18 cellular contexts compared by ENCODE assay signal in genomic region chr14:55221186-55221585, GRCh38. TPM values are rescaled to one million over a fixed set of nuclear protein-coding genes. Genes with fewer than 3 reads are reported as not detected.
DNase-seq lines count a peak whose midpoint lies in the region; ATAC-seq, FAIRE-seq and TF ChIP-seq lines count a peak whose summit lies in the region.
"Had no signal": no experiment of that assay in that cellular context is flagged by ENCODE, and none has a peak within 500 bp of the region (broad histone marks: within the 10 kb centered on the region; RNA-seq: fewer than 3 reads in every experiment).

No MANE protein-coding gene starts in this region.

- TF ChIP-seq RAD21 in SK-N-SH (IDR thresholded peaks at IDR 0.05; ENCODE audit: low read length) = no peak

- H3F3A ChIP-seq in SK-N-SH (replicated peaks; ENCODE audit: insufficient read depth) = no peaks in the 10 kb centered on the region

- H3K79me2 ChIP-seq in SK-N-SH (ENCODE audit: insufficient read depth) = no peaks in the 10 kb centered on the region

- TF ChIP-seq EP300 in SK-N-SH (IDR thresholded peaks at IDR 0.05; ENCODE audit: borderline replicate concordance in 1 of 2, low read depth in 1 of 2, low read length in 1 of 2) = no peak

- no peak overlapping the region for H3K4me2 ChIP-seq in SK-N-SH

- CTCF ChIA-PET in SK-N-SH (lab: Yijun Ruan, JAX) = no interaction called here
- CTCF ChIA-PET in activated naive CD4-positive, alpha-beta T cell treated with anti-CD3 and anti-CD28 coated beads, Interleukin-2, amount 10 ng/mL, durations not matched to agents 7 days and 5 days (lab: Charles Lee) = no interaction called here

- peaks cover 9% of the 10 kb centered on the region for H3K27me3 Mint-ChIP-seq in activated naive CD4-positive, alpha-beta T cell treated with anti-CD3 and anti-CD28 coated beads, Interleukin-2, amount 10 ng/mL, durations not matched to agents 7 days and 5 days

- intact Hi-C loops in tibial artery (cut with DNase I; ENCODE audit: low total_unique reads) = no loop called here

- H3K9me3 ChIP-seq in SK-N-SH = 0 out of 2 replicates have a peak, but pooled peaks cover 3% of the 10 kb centered on the region
- no peaks in the 10 kb centered on the region for H3K9me3 ChIP-seq in small intestine (ENCODE audit: control insufficient read depth, low read depth)
- H3K9me3 ChIP-seq in tibial artery = peaks cover 0 to 3% (median 0%) of the 10 kb centered on the region in 3 donors
- H3K9me3 ChIP-seq: right lobe of liver had no signal

- no peak overlapping the region for H3K4me3 ChIP-seq in SK-N-SH (ENCODE audit: low read depth in 2 of 2, low read length in 1 of 2)
- H3K4me3 ChIP-seq in small intestine (ENCODE audit: low read depth in 1 of 2, low read length in 2 of 2) = no peak overlapping the region
- no peak overlapping the region for H3K4me3 ChIP-seq in tibial artery
- H3K4me3 ChIP-seq: right lobe of liver, tibial nerve had no signal

- no peak overlapping the region for H3K9ac ChIP-seq in SK-N-SH

- no peak for FAIRE-seq in small intestine (lab: Jason Lieb, UNC)
- FAIRE-seq: D721Med had no signal

- no peaks in the 10 kb centered on the region for H3K36me3 Mint-ChIP-seq in activated naive CD4-positive, alpha-beta T cell treated with anti-CD3 and anti-CD28 coated beads, Interleukin-2, amount 10 ng/mL, durations not matched to agents 7 days and 5 days

- WGBS in SK-N-SH (ENCODE audit: low lambda C conversion rate) = 55% methylated on average over 4 of the region's 4 CpGs
- WGBS in small intestine, 3 donors = 43 to 71% (median 62%) methylated on average over 4 of the region's 4 CpGs

- no peak overlapping the region for H3K27ac Mint-ChIP-seq in activated naive CD4-positive, alpha-beta T cell treated with anti-CD3 and anti-CD28 coated beads, Interleukin-2, amount 10 ng/mL, durations not matched to agents 7 days and 5 days
- H3K27ac Mint-ChIP-seq: nephron had no signal

- H3K4me1 Mint-ChIP-seq in activated naive CD4-positive, alpha-beta T cell treated with anti-CD3 and anti-CD28 coated beads, Interleukin-2, amount 10 ng/mL, durations not matched to agents 7 days and 5 days = no peaks in the 10 kb centered on the region
- H3K4me1 Mint-ChIP-seq: nephron had no signal

- H3K27ac ChIP-seq in SK-N-SH (ENCODE audit: low read depth in 2 of 2, low read length in 1 of 2) (no peak overlapping the region), small intestine (ENCODE audit: low read depth in 1 of 2, low read length in 1 of 2) (no peak overlapping the region), tibial artery (no peak overlapping the region)
- H3K27ac ChIP-seq: 22Rv1, HL-60, right lobe of liver, tibial nerve had no signal

- H4K20me1 ChIP-seq in SK-N-SH (ENCODE audit: insufficient read depth) = no peaks in the 10 kb centered on the region

- DNase-seq in SK-N-SH (no peak), RPMI7951 (ENCODE audit: low read depth) (peak; percentile 49), fibroblast of gingiva (ENCODE audit: low read depth) (peak; percentile 1), small intestine (peak; percentile 10), tibial artery (no peak)
- DNase-seq in activated naive CD4-positive, alpha-beta T cell treated with anti-CD3 and anti-CD28 coated beads, Interleukin-2, amount 10 ng/mL, durations not matched to agents 7 days and 5 days = no peak
- DNase-seq: activated CD4-positive, alpha-beta T cell treated with anti-CD3 and anti-CD28 coated beads, Interleukin-2, amount 50 U/mL, for 4 hours; activated gamma-delta T cell; glutamatergic neuron; right lobe of liver had no signal

- H3K36me3 ChIP-seq in SK-N-SH (replicated peaks in 1 of 2; ENCODE audit: control insufficient read depth in 1 of 2, insufficient read depth in 2 of 2, low read length in 1 of 2) (no peaks in the 10 kb centered on the region), small intestine (ENCODE audit: control insufficient read depth in 2 of 2, insufficient read depth in 2 of 2, low read length in 2 of 2) (no peaks in the 10 kb centered on the region), tibial artery (no peaks in the 10 kb centered on the region)
- H3K36me3 ChIP-seq: right lobe of liver, tibial nerve had no signal

- peaks cover under 1% of the 10 kb centered on the region for H3K9me3 Mint-ChIP-seq in activated naive CD4-positive, alpha-beta T cell treated with anti-CD3 and anti-CD28 coated beads, Interleukin-2, amount 10 ng/mL, durations not matched to agents 7 days and 5 days

- ATAC-seq in SK-N-SH treated with all-trans-retinoic acid at 6 μM for 48 hours (no peak), GM18498 (IDR thresholded peaks at IDR 0.05; ENCODE audit: unreplicated experiment) (no peak)
- ATAC-seq: left lobe of liver, right lobe of liver had no signal

- H3K4me1 ChIP-seq in SK-N-SH (ENCODE audit: control insufficient read depth in 1 of 2, insufficient read depth in 2 of 2, low read depth in 1 of 2, low read length in 1 of 2) = no peaks in the 10 kb centered on the region
- H3K4me1 ChIP-seq in small intestine (ENCODE audit: control insufficient read depth in 2 of 2, insufficient read depth in 1 of 2, low read depth in 1 of 2, low read length in 1 of 2) = no peaks in the 10 kb centered on the region
- H3K4me1 ChIP-seq in tibial artery = no peaks in the 10 kb centered on the region
- H3K4me1 ChIP-seq: right lobe of liver, tibial nerve had no signal

- peak overlapping the region; percentile 35; the same call in 1 of the 2 replicates for H2AFZ ChIP-seq in SK-N-SH (ENCODE audit: low read depth)

- H3K9me2 ChIP-seq in SK-N-SH = no peaks in the 10 kb centered on the region

- POLR2A ChIA-PET in SK-N-SH (lab: Yijun Ruan, JAX) = no interaction called here

- no peak overlapping the region for H3K4me3 Mint-ChIP-seq in activated naive CD4-positive, alpha-beta T cell treated with anti-CD3 and anti-CD28 coated beads, Interleukin-2, amount 10 ng/mL, durations not matched to agents 7 days and 5 days
- H3K4me3 Mint-ChIP-seq: nephron had no signal

- TF ChIP-seq CTCF in SK-N-SH (IDR thresholded peaks at IDR 0.05) (no peak), tibial artery (IDR thresholded peaks at IDR 0.05) (no peak)

- no peaks in the 10 kb centered on the region for H3K27me3 ChIP-seq in SK-N-SH (ENCODE audit: insufficient read depth)
- no peaks in the 10 kb centered on the region for H3K27me3 ChIP-seq in small intestine (ENCODE audit: control insufficient read depth in 2 of 2, insufficient read depth in 2 of 2, low read length in 2 of 2)
- H3K27me3 ChIP-seq in tibial artery = no peaks in the 10 kb centered on the region
- H3K27me3 ChIP-seq: right lobe of liver, tibial nerve had no signal

TF ChIP-seq in SK-N-SH, 30 proteins besides CTCF, POLR2A, EP300 and RAD21 (continues in another document):
- TF ChIP-seq EZH2phosphoT487 (IDR thresholded peaks at IDR 0.05; ENCODE audit: borderline replicate concordance, low read depth) = no peak
- peak; percentile 14; the same call in 1 of the 2 replicates for TF ChIP-seq TCF12 (IDR thresholded peaks at IDR 0.05)
- TF ChIP-seq MXI1 (IDR thresholded peaks at IDR 0.05; ENCODE audit: low read depth, low read length) = no peak
- TF ChIP-seq FOXM1 (IDR thresholded peaks at IDR 0.05; ENCODE audit: low read depth) = no peak

TF ChIP-seq in SK-N-SH treated with all-trans-retinoic acid at 6 μM for 48 hours, 23 proteins besides CTCF, POLR2A, EP300 and RAD21:
- TF ChIP-seq PPARA (CRISPR knock-in tag; IDR thresholded peaks at IDR 0.05; ENCODE audit: borderline replicate concordance) (no peak), TCF4 (CRISPR knock-in tag; IDR thresholded peaks at IDR 0.05; ENCODE audit: borderline replicate concordance) (no peak), ESRRG (CRISPR knock-in tag; IDR thresholded peaks at IDR 0.05) (no peak), OSR1 (CRISPR knock-in tag; IDR thresholded peaks at IDR 0.05) (no peak), ARNTL (CRISPR knock-in tag; IDR thresholded peaks at IDR 0.05; ENCODE audit: borderline replicate concordance, low read depth) (no peak), ISL1 (CRISPR knock-in tag; IDR thresholded peaks at IDR 0.05) (no peak), BACH2 (CRISPR knock-in tag; IDR thresholded peaks at IDR 0.05; ENCODE audit: borderline replicate concordance) (no peak), TOX (CRISPR knock-in tag; IDR thresholded peaks at IDR 0.05; ENCODE audit: borderline replicate concordance) (no peak), ZNF8 (CRISPR knock-in tag; IDR thresholded peaks at IDR 0.05) (no peak)
- TF ChIP-seq, protein P1, sequence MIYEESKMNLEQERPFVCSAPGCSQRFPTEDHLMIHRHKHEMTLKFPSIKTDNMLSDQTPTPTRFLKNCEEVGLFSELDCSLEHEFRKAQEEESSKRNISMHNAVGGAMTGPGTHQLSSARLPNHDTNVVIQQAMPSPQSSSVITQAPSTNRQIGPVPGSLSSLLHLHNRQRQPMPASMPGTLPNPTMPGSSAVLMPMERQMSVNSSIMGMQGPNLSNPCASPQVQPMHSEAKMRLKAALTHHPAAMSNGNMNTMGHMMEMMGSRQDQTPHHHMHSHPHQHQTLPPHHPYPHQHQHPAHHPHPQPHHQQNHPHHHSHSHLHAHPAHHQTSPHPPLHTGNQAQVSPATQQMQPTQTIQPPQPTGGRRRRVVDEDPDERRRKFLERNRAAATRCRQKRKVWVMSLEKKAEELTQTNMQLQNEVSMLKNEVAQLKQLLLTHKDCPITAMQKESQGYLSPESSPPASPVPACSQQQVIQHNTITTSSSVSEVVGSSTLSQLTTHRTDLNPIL (CRISPR knock-in tag; IDR thresholded peaks at IDR 0.05; ENCODE audit: low read depth) = no peak

RNA-seq across cellular contexts. Expression of gene DLGAP5, which starts 29.8 kb away (rescaled TPM):
- 6.2 and 6.4 TPM in 2 replicates for polyA plus RNA-seq in SK-N-SH (2012; rRNA removed)
- polyA plus RNA-seq in SK-N-SH (2012; cell fraction: cytosol; rRNA removed) = 8.8 and 11.0 TPM in 2 replicates
- 2.9 and 7.2 TPM in 2 replicates for polyA plus RNA-seq in SK-N-SH (2012; cell fraction: nucleus; rRNA removed)
- total RNA-seq in RPMI7951 (2014; rRNA removed; shearing (Covaris generic)) = 109 and 144 TPM in 2 replicates
- 10 to 100 TPM in 1 of 3 donors, 1 to 10 TPM in 1, under 1 TPM in 1; 0.81 to 13.2 (median 1.3) TPM for polyA plus RNA-seq in small intestine

RNA-seq across cellular contexts. Expression of gene FBXO34, which starts 50.0 kb away (rescaled TPM):
- polyA plus RNA-seq in SK-N-SH (2012; rRNA removed) (10.0 and 13.2 TPM in 2 replicates), small intestine (10 to 100 TPM; 13.5 to 16.1 (median 13.6) TPM)
- polyA plus RNA-seq in SK-N-SH (2012; cell fraction: cytosol; rRNA removed) = 9.3 and 10.9 TPM in 2 replicates
- polyA plus RNA-seq in SK-N-SH (2012; cell fraction: nucleus; rRNA removed) = 17.6 and 23.1 TPM in 2 replicates
- total RNA-seq in RPMI7951 (2014; rRNA removed; shearing (Covaris generic)) = 13.4 and 18.3 TPM in 2 replicates

Comparison
In these comparisons a context has a peak if more than half of its experiments do, and no peak if none do; other contexts are left out.
1. DNase-seq: peak in RPMI7951 (single experiment), fibroblast of gingiva (single experiment) and small intestine (single experiment); none in SK-N-SH (single experiment), activated naive CD4-positive, alpha-beta T cell treated with anti-CD3 and anti-CD28 coated beads, Interleukin-2, amount 10 ng/mL, durations not matched to agents 7 days and 5 days (single experiment) and tibial artery (0 of 2).